Comparison of ENCODE assay signal across 37 cellular contexts in the genomic region with DNA sequence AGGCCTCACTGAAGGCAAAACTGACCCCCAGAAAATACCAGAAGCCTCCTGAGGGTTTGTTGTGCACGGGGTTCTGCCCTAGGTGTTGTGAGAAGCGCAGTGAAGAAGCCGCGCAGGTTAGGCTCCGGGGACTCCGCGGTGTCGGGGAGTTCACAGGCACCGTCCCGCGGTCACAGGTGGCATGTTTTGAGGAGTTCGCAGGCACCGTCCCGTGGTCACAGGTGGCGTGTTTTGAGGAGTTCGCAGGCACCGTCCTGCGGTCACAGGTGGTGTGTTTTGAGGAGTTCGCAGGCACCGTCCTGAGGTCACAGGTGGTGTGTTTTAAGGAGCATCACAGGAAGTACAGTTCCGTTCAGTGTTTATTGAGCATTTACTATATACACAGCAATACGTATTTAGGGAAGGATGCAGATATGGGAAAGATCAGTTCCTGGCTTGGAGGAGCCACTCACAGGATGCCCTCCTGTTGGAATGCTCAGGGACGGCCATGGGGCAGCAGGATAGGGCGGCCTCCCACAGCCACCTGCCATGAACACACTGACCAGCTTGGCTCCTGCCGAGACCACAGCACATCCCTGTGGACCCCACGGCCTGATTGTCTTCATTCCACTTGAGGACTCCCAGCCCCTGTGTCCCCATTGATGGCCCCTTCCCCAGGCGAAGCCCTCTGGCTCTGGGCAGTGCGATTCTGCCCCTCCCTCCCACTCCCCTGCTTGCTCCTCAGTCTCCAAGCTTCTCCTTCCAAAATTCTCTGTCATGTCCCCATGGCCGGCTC.
"Had no signal": no experiment of that assay in that cellular context is flagged by ENCODE, and none has a peak within 500 bp of the region (broad histone marks: within the 10 kb centered on the region; RNA-seq: fewer than 3 reads in every experiment).

No MANE protein-coding gene starts in this region.

- H3K9me3 ChIP-seq: adrenal gland, body of pancreas, breast epithelium, esophagus muscularis mucosa, gastrocnemius medialis had no signal

- H3K4me1 Mint-ChIP-seq: activated B cell treated with CpG ODN at 0.5 μM for 24 hours; activated naive CD4-positive, alpha-beta T cell treated with anti-CD3 and anti-CD28 coated beads, Interleukin-2, amount 50 U/mL, for 24 hours; activated naive CD8-positive, alpha-beta T cell treated with anti-CD3 and anti-CD28 coated beads for 36 hours; activated naive CD8-positive, alpha-beta T cell treated with anti-CD3 and anti-CD28 coated beads, Interleukin-2, amount 50 U/mL, for 24 hours had no signal

- H3K36me3 Mint-ChIP-seq: activated naive CD4-positive, alpha-beta T cell treated with anti-CD3 and anti-CD28 coated beads, Interleukin-2, amount 50 U/mL, for 24 hours; activated naive CD8-positive, alpha-beta T cell treated with anti-CD3 and anti-CD28 coated beads for 36 hours had no signal

- ATAC-seq: activated CD4-positive, CD25-positive, alpha-beta regulatory T cell treated with anti-CD3 and anti-CD28 coated beads, Interleukin-2, amount 50 U/mL, for 24 hours; activated CD8-positive, alpha-beta T cell treated with anti-CD3 and anti-CD28 coated beads for 36 hours; activated naive CD8-positive, alpha-beta T cell treated with anti-CD3 and anti-CD28 coated beads, Interleukin-2, amount 50 U/mL, for 24 hours; body of pancreas; effector memory CD8-positive, alpha-beta T cell; foreskin keratinocyte; gastrocnemius medialis; T-helper 17 cell had no signal

- H3K36me3 ChIP-seq: adrenal gland, breast epithelium, cardiac muscle cell, esophagus muscularis mucosa, gastrocnemius medialis, WERI-Rb-1 had no signal

- H3K27ac ChIP-seq: adrenal gland, body of pancreas, breast epithelium, cardiac muscle cell, esophagus muscularis mucosa, foreskin keratinocyte, gastrocnemius medialis, WERI-Rb-1 had no signal

- H3K27me3 ChIP-seq: adrenal gland, breast epithelium, cardiac muscle cell, gastrocnemius medialis had no signal

- H3K27me3 Mint-ChIP-seq: activated naive CD4-positive, alpha-beta T cell treated with anti-CD3 and anti-CD28 coated beads, Interleukin-2, amount 50 U/mL, for 24 hours; activated naive CD8-positive, alpha-beta T cell treated with anti-CD3 and anti-CD28 coated beads for 36 hours had no signal

- H3K9me3 Mint-ChIP-seq: activated B cell treated with CpG ODN at 0.5 μM for 24 hours; activated CD8-positive, alpha-beta T cell treated with anti-CD3 and anti-CD28 coated beads for 36 hours; activated naive CD4-positive, alpha-beta T cell treated with anti-CD3 and anti-CD28 coated beads for 36 hours; activated naive CD4-positive, alpha-beta T cell treated with anti-CD3 and anti-CD28 coated beads, Interleukin-2, amount 50 U/mL, for 24 hours; activated naive CD8-positive, alpha-beta T cell treated with anti-CD3 and anti-CD28 coated beads for 36 hours; activated naive CD8-positive, alpha-beta T cell treated with anti-CD3 and anti-CD28 coated beads, Interleukin-2, amount 50 U/mL, for 24 hours; activated T-helper 1 cell treated with anti-CD3 and anti-CD28 coated beads, Interleukin-12 subunit alpha, Interleukin-12 subunit beta, Interleukin-2, Interleukin-4 antibody, amounts not matched to agents 30 ng/mL and 10 ng/mL and 1 ng/mL, durations not matched to agents 14 hours and 24 hours and 36 hours; activated T-helper 2 cell treated with anti-CD3 and anti-CD28 coated beads, Interferon-gamma antibody, Interleukin-2, Interleukin-4, amounts not matched to agents 10 μg/mL and 5 μg/mL and 100 μg/mL, durations not matched to agents 14 hours and 24 hours and 36 hours; effector memory CD8-positive, alpha-beta T cell; T-helper 2 cell treated with Interferon-gamma antibody and Interleukin-4, amounts not matched to agents 5 μg/mL and 100 μg/mL, for 36 hours had no signal

- H3K4me3 ChIP-seq: adrenal gland, body of pancreas, breast epithelium, cardiac muscle cell, esophagus muscularis mucosa, gastrocnemius medialis had no signal

- DNase-seq: activated B cell treated with CpG ODN at 0.5 μM for 24 hours; activated CD4-positive, alpha-beta T cell treated with anti-CD3 and anti-CD28 coated beads for 48 hours; activated CD4-positive, alpha-beta T cell treated with anti-CD3 and anti-CD28 coated beads, Interleukin-2, amount 50 U/mL, for 1 hour; activated CD4-positive, alpha-beta T cell treated with anti-CD3 and anti-CD28 coated beads, Interleukin-2, amount 50 U/mL, for 48 hours; activated CD8-positive, alpha-beta memory T cell treated with anti-CD3 and anti-CD28 coated beads for 24 hours; activated CD8-positive, alpha-beta T cell treated with anti-CD3 and anti-CD28 coated beads for 36 hours; activated effector memory CD4-positive, alpha-beta T cell treated with anti-CD3 and anti-CD28 coated beads, Interleukin-2, amount 50 U/mL, for 16 hours; activated naive CD4-positive, alpha-beta T cell treated with anti-CD3 and anti-CD28 coated beads for 36 hours; activated naive CD8-positive, alpha-beta T cell treated with anti-CD3 and anti-CD28 coated beads for 36 hours; activated naive CD8-positive, alpha-beta T cell treated with anti-CD3 and anti-CD28 coated beads, Interleukin-2, amount 50 U/mL, for 24 hours; activated T-cell treated with anti-CD3 and anti-CD28 coated beads, Interleukin-2, amount 50 U/mL, for 1 hour; activated T-cell treated with anti-CD3 and anti-CD28 coated beads, Interleukin-2, amount 50 U/mL, for 48 hours; adrenal gland; amygdala; body of pancreas; central memory CD4-positive, alpha-beta T cell; cerebellar nuclear complex; cortex of kidney; dermis blood vessel endothelial cell; effector CD4-positive, alpha-beta T cell; effector memory CD8-positive, alpha-beta T cell; erythroblast; foreskin keratinocyte; gastrocnemius medialis; glutamatergic neuron; T-helper 1 cell; T-helper 17 cell; T1000 had no signal

- H3K4me1 ChIP-seq: breast epithelium, foreskin keratinocyte, gastrocnemius medialis had no signal

- H3K4me3 Mint-ChIP-seq: activated B cell treated with CpG ODN at 0.5 μM for 24 hours; activated CD8-positive, alpha-beta T cell treated with anti-CD3 and anti-CD28 coated beads for 36 hours; activated naive CD4-positive, alpha-beta T cell treated with anti-CD3 and anti-CD28 coated beads for 36 hours; activated naive CD4-positive, alpha-beta T cell treated with anti-CD3 and anti-CD28 coated beads, Interleukin-2, amount 50 U/mL, for 24 hours; activated naive CD8-positive, alpha-beta T cell treated with anti-CD3 and anti-CD28 coated beads for 36 hours; activated naive CD8-positive, alpha-beta T cell treated with anti-CD3 and anti-CD28 coated beads, Interleukin-2, amount 50 U/mL, for 24 hours; activated T-helper 1 cell treated with anti-CD3 and anti-CD28 coated beads, Interleukin-12 subunit alpha, Interleukin-12 subunit beta, Interleukin-2, Interleukin-4 antibody, amounts not matched to agents 30 ng/mL and 10 ng/mL and 1 ng/mL, durations not matched to agents 14 hours and 24 hours and 36 hours; effector memory CD8-positive, alpha-beta T cell; T-helper 17 cell; T-helper 2 cell treated with Interferon-gamma antibody and Interleukin-4, amounts not matched to agents 5 μg/mL and 100 μg/mL, for 36 hours had no signal

- H3K27ac Mint-ChIP-seq: activated B cell treated with CpG ODN at 0.5 μM for 24 hours; activated CD8-positive, alpha-beta T cell treated with anti-CD3 and anti-CD28 coated beads for 36 hours; activated naive CD4-positive, alpha-beta T cell treated with anti-CD3 and anti-CD28 coated beads for 36 hours; activated naive CD4-positive, alpha-beta T cell treated with anti-CD3 and anti-CD28 coated beads, Interleukin-2, amount 50 U/mL, for 24 hours; activated naive CD8-positive, alpha-beta T cell treated with anti-CD3 and anti-CD28 coated beads for 36 hours; activated naive CD8-positive, alpha-beta T cell treated with anti-CD3 and anti-CD28 coated beads, Interleukin-2, amount 50 U/mL, for 24 hours; activated T-helper 1 cell treated with anti-CD3 and anti-CD28 coated beads, Interleukin-12 subunit alpha, Interleukin-12 subunit beta, Interleukin-2, Interleukin-4 antibody, amounts not matched to agents 30 ng/mL and 10 ng/mL and 1 ng/mL, durations not matched to agents 14 hours and 24 hours and 36 hours; activated T-helper 2 cell treated with anti-CD3 and anti-CD28 coated beads, Interferon-gamma antibody, Interleukin-2, Interleukin-4, amounts not matched to agents 10 μg/mL and 5 μg/mL and 100 μg/mL, durations not matched to agents 14 hours and 24 hours and 36 hours; effector memory CD8-positive, alpha-beta T cell; T-helper 2 cell treated with Interferon-gamma antibody and Interleukin-4, amounts not matched to agents 5 μg/mL and 100 μg/mL, for 36 hours had no signal
